Comparison of ENCODE assay signal across 17 cellular contexts in genomic region chr18:52499646-52500045, GRCh38.
DNase-seq lines count a peak whose midpoint lies in the region; ATAC-seq and TF ChIP-seq lines count a peak whose summit lies in the region.
"Had no signal": no experiment of that assay in that cellular context is flagged by ENCODE, and none has a peak within 500 bp of the region (broad histone marks: within the 10 kb centered on the region; RNA-seq: fewer than 3 reads in every experiment).

No MANE protein-coding gene starts in this region.

- peak overlapping the region; percentile 86 for H3K27ac Mint-ChIP-seq in Calu3 (ENCODE audit: unreplicated experiment)
- H3K27ac Mint-ChIP-seq in endothelial cell (ENCODE audit: unreplicated experiment), result no peak overlapping the region
- H3K27ac Mint-ChIP-seq: nephron had no signal

- H3K4me3 ChIP-seq in mucosa of descending colon, result no peak overlapping the region
- H3K4me3 ChIP-seq in effector memory CD4-positive, alpha-beta T cell (ENCODE audit: insufficient read depth, low read depth, low read length, poor library complexity, severe bottlenecking), result no peak overlapping the region
- H3K4me3 ChIP-seq: left ventricle myocardium inferior, sigmoid colon, uterus had no signal

- H3K27me3 ChIP-seq in effector memory CD4-positive, alpha-beta T cell (replicated peaks; ENCODE audit: control insufficient read depth, insufficient read depth, low read length, poor library complexity, severe bottlenecking), result no peaks in the 10 kb centered on the region
- H3K27me3 ChIP-seq: sigmoid colon, uterus had no signal

- ATAC-seq in mucosa of descending colon, result peak; percentile 69
- ATAC-seq in GM21576 (IDR thresholded peaks at IDR 0.05; ENCODE audit: unreplicated experiment), result no peak
- ATAC-seq: stimulated activated naive CD8-positive, alpha-beta T cell treated with anti-CD3 and anti-CD28 coated beads, Interleukin-15, Interleukin-2, amounts not matched to agents 100 U/mL and 50 U/mL, for 24 hours had no signal

- peaks cover 4% of the 10 kb centered on the region for H3K9me3 Mint-ChIP-seq in Calu3 (ENCODE audit: low read depth, unreplicated experiment)
- peaks cover 6% of the 10 kb centered on the region for H3K9me3 Mint-ChIP-seq in endothelial cell (ENCODE audit: unreplicated experiment)

- H3K9me3 ChIP-seq in mucosa of descending colon, result no peaks in the 10 kb centered on the region
- H3K9me3 ChIP-seq in effector memory CD4-positive, alpha-beta T cell (ENCODE audit: control insufficient read depth, low read length), result no peaks in the 10 kb centered on the region
- H3K9me3 ChIP-seq: uterus had no signal

- H3K4me1 Mint-ChIP-seq in Calu3 (ENCODE audit: low read depth, unreplicated experiment) (peaks cover 19% of the 10 kb centered on the region), endothelial cell (ENCODE audit: unreplicated experiment) (no peaks in the 10 kb centered on the region)
- H3K4me1 Mint-ChIP-seq: nephron had no signal

- intact Hi-C loops in Calu3 (cut with micrococcal nuclease; ENCODE audit: unreplicated experiment) (no loop called here), mucosa of descending colon (cut with DNase I, micrococcal nuclease) (no loop called here)

- no peak overlapping the region for H3K27ac ChIP-seq in effector memory CD4-positive, alpha-beta T cell (ENCODE audit: insufficient read depth, low read length, poor library complexity, severe bottlenecking)
- H3K27ac ChIP-seq: HL-60, left ventricle myocardium inferior, sigmoid colon, uterus had no signal

- H3K4me3 Mint-ChIP-seq in Calu3 (ENCODE audit: low read depth, unreplicated experiment), result peak overlapping the region; percentile 45
- no peak overlapping the region for H3K4me3 Mint-ChIP-seq in endothelial cell (ENCODE audit: unreplicated experiment)
- H3K4me3 Mint-ChIP-seq: nephron had no signal

- H3K36me3 Mint-ChIP-seq in Calu3 (ENCODE audit: insufficient read depth, unreplicated experiment) (no peaks in the 10 kb centered on the region), endothelial cell (ENCODE audit: low read depth, unreplicated experiment) (no peaks in the 10 kb centered on the region)

- no peak for TF ChIP-seq CTCF in Calu3 (IDR thresholded peaks at IDR 0.05; ENCODE audit: unreplicated experiment)
- no peak for TF ChIP-seq CTCF in mucosa of descending colon (IDR thresholded peaks at IDR 0.05)
- no peak for TF ChIP-seq CTCF in endothelial cell (IDR thresholded peaks at IDR 0.05; ENCODE audit: unreplicated experiment)

- BruUV-seq in Calu3 (replicated peaks; lab: Mats Ljungman, UMichigan), result no TSS peak

- H3K4me1 ChIP-seq in mucosa of descending colon (ENCODE audit: low read depth), result no peaks in the 10 kb centered on the region
- H3K4me1 ChIP-seq in effector memory CD4-positive, alpha-beta T cell (ENCODE audit: control insufficient read depth, insufficient read depth, low read length, poor library complexity, severe bottlenecking), result no peaks in the 10 kb centered on the region
- H3K4me1 ChIP-seq: left ventricle myocardium inferior, sigmoid colon, uterus had no signal

- CTCF ChIA-PET in Calu3 (lab: Charles Lee), result interaction anchor here (0.9 to 1.0 kb wide), 2 partner anchors 11 to 1263 kb away, joined by 3 to 4 read pairs; no protein-coding TSS in a partner anchor

- H3K27me3 Mint-ChIP-seq in Calu3 (ENCODE audit: unreplicated experiment) (no peaks in the 10 kb centered on the region), endothelial cell (ENCODE audit: unreplicated experiment) (no peaks in the 10 kb centered on the region)

- DNase-seq in Calu3, result peak; percentile 12
- DNase-seq in NCI-H1694 (lab: John Stamatoyannopoulos, UW), result peak; percentile 76
- DNase-seq in NCI-H82 treated with DMSO at 0.1 percent for 48 hours (lab: John Stamatoyannopoulos, UW; ENCODE audit: unreplicated experiment), result peak; percentile 91
- DNase-seq in mucosa of descending colon, result no peak
- DNase-seq in effector memory CD4-positive, alpha-beta T cell, result no peak
- DNase-seq in LoVo (ENCODE audit: low spot score), result no peak
- DNase-seq in endothelial cell (ENCODE audit: low spot score), result no peak
- DNase-seq: activated CD4-positive, CD25-positive, alpha-beta regulatory T cell treated with anti-CD3 and anti-CD28 coated beads, Interleukin-2, amount 50 U/mL, for 72 hours; activated T-cell treated with anti-CD3 and anti-CD28 coated beads for 4 hours; cerebellar nuclear complex; left ventricle myocardium inferior; sigmoid colon; stimulated activated naive CD8-positive, alpha-beta T cell treated with anti-CD3 and anti-CD28 coated beads, Interleukin-15, Interleukin-2, amounts not matched to agents 100 U/mL and 50 U/mL, for 24 hours; uterus had no signal

- no peaks in the 10 kb centered on the region for H3K36me3 ChIP-seq in mucosa of descending colon (ENCODE audit: low read depth)
- H3K36me3 ChIP-seq in effector memory CD4-positive, alpha-beta T cell (ENCODE audit: control insufficient read depth, insufficient read depth, low read length), result no peaks in the 10 kb centered on the region
- H3K36me3 ChIP-seq: left ventricle myocardium inferior, sigmoid colon, uterus had no signal

Comparison
In these comparisons a context has a peak if more than half of its experiments do, and no peak if none do; other contexts are left out.
1. DNase-seq: peak in Calu3 (single experiment), NCI-H1694 (single experiment) and NCI-H82 treated with DMSO at 0.1 percent for 48 hours (single experiment); none in mucosa of descending colon (0 of 3), effector memory CD4-positive, alpha-beta T cell (0 of 3), LoVo (single experiment) and endothelial cell (single experiment).